22 cellular contexts compared by ENCODE assay signal in genomic region chr19:40356681-40357595, GRCh38. TPM values are rescaled to one million over a fixed set of nuclear protein-coding genes. Genes with fewer than 3 reads are reported as not detected.
DNase-seq lines count a peak whose midpoint lies in the region; ATAC-seq, FAIRE-seq and TF ChIP-seq lines count a peak whose summit lies in the region.
"Had no signal": no experiment of that assay in that cellular context is flagged by ENCODE, and none has a peak within 500 bp of the region (broad histone marks: within the 10 kb centered on the region; RNA-seq: fewer than 3 reads in every experiment).

No MANE protein-coding gene starts in this region.

- H3K9me3 Mint-ChIP-seq in activated CD8-positive, alpha-beta T cell treated with anti-CD3 and anti-CD28 coated beads for 36 hours = no peaks in the 10 kb centered on the region
- H3K9me3 Mint-ChIP-seq in type B pancreatic cell = no peaks in the 10 kb centered on the region
- H3K9me3 Mint-ChIP-seq: activated T-cell treated with anti-CD3 and anti-CD28 coated beads, Interleukin-2, amount 50 U/mL, for 4 hours had no signal

- peak overlapping the region; percentile 32 for H3K27ac Mint-ChIP-seq in activated CD8-positive, alpha-beta T cell treated with anti-CD3 and anti-CD28 coated beads for 36 hours
- no peak overlapping the region for H3K27ac Mint-ChIP-seq in type B pancreatic cell
- H3K27ac Mint-ChIP-seq: activated naive CD8-positive, alpha-beta T cell had no signal

- no peak for ATAC-seq in activated CD8-positive, alpha-beta T cell treated with anti-CD3 and anti-CD28 coated beads for 36 hours
- ATAC-seq: A549; activated T-cell treated with anti-CD3 and anti-CD28 coated beads, Interleukin-2, amount 50 U/mL, for 4 hours; left lung; PC-3 had no signal

- peak; percentile 31 for FAIRE-seq in GM12891 (lab: Jason Lieb, UNC)
- FAIRE-seq: TTC549 had no signal

- intact Hi-C loops in activated CD8-positive, alpha-beta T cell treated with anti-CD3 and anti-CD28 coated beads for 36 hours (cut with micrococcal nuclease) = no loop called here
- intact Hi-C loops in head of caudate nucleus (cut with DNase I) = no loop called here

- H3K27me3 Mint-ChIP-seq in activated CD8-positive, alpha-beta T cell treated with anti-CD3 and anti-CD28 coated beads for 36 hours = no peaks in the 10 kb centered on the region
- H3K27me3 Mint-ChIP-seq in type B pancreatic cell = no peaks in the 10 kb centered on the region
- H3K27me3 Mint-ChIP-seq: activated naive CD8-positive, alpha-beta T cell had no signal

- no peaks in the 10 kb centered on the region for H3K9me3 ChIP-seq in AG04450 (ENCODE audit: control insufficient read depth, insufficient read depth, low read length)
- H3K9me3 ChIP-seq: A549, left lung, sigmoid colon, vagina had no signal

- CTCF ChIA-PET in AG04450 (lab: Charles Lee) = interaction anchor here (1.9 kb wide), 1 partner anchor 52 kb away, joined by 6 read pairs; no protein-coding TSS in a partner anchor
- CTCF ChIA-PET in activated CD8-positive, alpha-beta T cell treated with anti-CD3 and anti-CD28 coated beads for 36 hours (lab: Charles Lee) = interaction anchor here (1.2 kb wide), 1 partner anchor 51 kb away, joined by 4 read pairs; no protein-coding TSS in a partner anchor

- TF ChIP-seq POLR2A in GM12891 (IDR thresholded peaks at IDR 0.05; ENCODE audit: low read depth, low read length) = no peak

- no peaks in the 10 kb centered on the region for H3K36me3 Mint-ChIP-seq in activated CD8-positive, alpha-beta T cell treated with anti-CD3 and anti-CD28 coated beads for 36 hours (ENCODE audit: low read depth)
- peaks cover 3% of the 10 kb centered on the region for H3K36me3 Mint-ChIP-seq in type B pancreatic cell
- H3K36me3 Mint-ChIP-seq: activated naive CD8-positive, alpha-beta T cell had no signal

- H3K4me3 ChIP-seq in AG04450 (ENCODE audit: low read depth, low read length) = no peak overlapping the region
- no peak overlapping the region for H3K4me3 ChIP-seq in foreskin fibroblast (ENCODE audit: low read depth in 1 of 2, low read length in 2 of 2)
- H3K4me3 ChIP-seq: A549, cardiac muscle cell, left lung, sigmoid colon, vagina had no signal

- H3K4me3 Mint-ChIP-seq in activated CD8-positive, alpha-beta T cell treated with anti-CD3 and anti-CD28 coated beads for 36 hours = no peak overlapping the region
- no peak overlapping the region for H3K4me3 Mint-ChIP-seq in type B pancreatic cell
- H3K4me3 Mint-ChIP-seq: activated naive CD8-positive, alpha-beta T cell; activated T-cell treated with anti-CD3 and anti-CD28 coated beads, Interleukin-2, amount 50 U/mL, for 4 hours had no signal

- H3K27ac ChIP-seq in AG04450 (ENCODE audit: low read depth, low read length) = peak overlapping the region; percentile 12
- H3K27ac ChIP-seq: A549, cardiac muscle cell, KMS-11, left lung, sigmoid colon, vagina had no signal

- no peaks in the 10 kb centered on the region for H3K27me3 ChIP-seq in AG04450 (ENCODE audit: control insufficient read depth, insufficient read depth, low read length)
- H3K27me3 ChIP-seq: cardiac muscle cell, left lung, sigmoid colon, vagina had no signal

- no peak for TF ChIP-seq CTCF in AG04450 (IDR thresholded peaks at IDR 0.05; ENCODE audit: low read depth, low read length)
- no peak for TF ChIP-seq CTCF in activated CD8-positive, alpha-beta T cell treated with anti-CD3 and anti-CD28 coated beads for 36 hours (IDR thresholded peaks at IDR 0.05)
- TF ChIP-seq CTCF in foreskin fibroblast (IDR thresholded peaks at IDR 0.05; ENCODE audit: low read depth, low read length) = no peak
- no peak for TF ChIP-seq CTCF in type B pancreatic cell (conservative IDR thresholded peaks at IDR 0.05)

- POLR2A ChIA-PET in AG04450 (lab: Yijun Ruan, JAX) = interaction anchor here (0.8 to 1.1 kb wide), 2 partner anchors 8 to 9 kb away, joined by 3 to 7 read pairs; partner anchors contain the start of genes C19orf47 and PLD3
- POLR2A ChIA-PET in activated CD8-positive, alpha-beta T cell treated with anti-CD3 and anti-CD28 coated beads for 36 hours (lab: Charles Lee) = interaction anchor here (1.4 kb wide), 1 partner anchor 24 kb away, joined by 3 read pairs; no protein-coding TSS in a partner anchor

- peaks cover 12% of the 10 kb centered on the region for H3K4me1 Mint-ChIP-seq in activated CD8-positive, alpha-beta T cell treated with anti-CD3 and anti-CD28 coated beads for 36 hours (ENCODE audit: low read depth)
- H3K4me1 Mint-ChIP-seq in type B pancreatic cell (ENCODE audit: unreplicated experiment) = peaks cover 18% of the 10 kb centered on the region

- no peak for DNase-seq in AG04450 (ENCODE audit: low read depth, low spot score)
- no peak for DNase-seq in GM12891 (ENCODE audit: insufficient read length, low spot score)
- no peak for DNase-seq in activated CD8-positive, alpha-beta T cell treated with anti-CD3 and anti-CD28 coated beads for 36 hours
- DNase-seq in foreskin fibroblast = peak; percentile 29 to 60
- DNase-seq in cerebellar nuclear complex (lab: John Stamatoyannopoulos, UW) = no peak
- DNase-seq in type B pancreatic cell (ENCODE audit: extremely low spot score, unreplicated experiment) = no peak
- DNase-seq in GF-D8 (lab: John Stamatoyannopoulos, UW) = no peak
- DNase-seq in head of caudate nucleus = no peak
- DNase-seq: activated T-cell treated with anti-CD3 and anti-CD28 coated beads, Interleukin-2, amount 50 U/mL, for 4 hours; NCI-H1105 treated with DMSO at 0.1 percent for 48 hours; NCI-H2171; PC-3; sigmoid colon had no signal

TF ChIP-seq in GM12891, 5 proteins besides CTCF, POLR2A, EP300 and RAD21:
- TF ChIP-seq PAX5 (IDR thresholded peaks at IDR 0.05; ENCODE audit: insufficient read depth, low read length, severe bottlenecking) (no peak), TAF1 (IDR thresholded peaks at IDR 0.05; ENCODE audit: low read depth, low read length) (no peak), SPI1 (IDR thresholded peaks at IDR 0.05; ENCODE audit: low read depth, low read length) (no peak), POLR2AphosphoS5 (IDR thresholded peaks at IDR 0.05; ENCODE audit: low read depth, low read length) (no peak), POU2F2 (IDR thresholded peaks at IDR 0.05; ENCODE audit: low read depth, low read length) (no peak)

RNA-seq across cellular contexts. Expression of gene PLD3, which starts 8.4 kb away (rescaled TPM):
- 395 and 559 TPM in 2 replicates for polyA plus RNA-seq in AG04450 (2011; rRNA removed)
- polyA minus RNA-seq in AG04450 (2011; rRNA and poly(A)+ RNA removed) = 161 and 225 TPM in 2 replicates
- polyA plus RNA-seq in GM12891 (2012; ENCODE audit: low read depth, missing spikeins) = 106 TPM
- total RNA-seq in activated CD8-positive, alpha-beta T cell treated with anti-CD3 and anti-CD28 coated beads for 36 hours = 10 to 100 TPM; 54.4 to 56.7 TPM
- total RNA-seq in type B pancreatic cell (ENCODE audit: low replicate concordance) = 234 and 244 TPM in 2 replicates

RNA-seq across cellular contexts. Expression of gene C19orf47, which starts 8.7 kb away (rescaled TPM):
- polyA plus RNA-seq in AG04450 (2011; rRNA removed) = 15.9 and 16.9 TPM in 2 replicates
- polyA minus RNA-seq in AG04450 (2011; rRNA and poly(A)+ RNA removed) = 30.8 and 34.1 TPM in 2 replicates
- polyA plus RNA-seq in GM12891 (2012; ENCODE audit: low read depth, missing spikeins) = 12.6 TPM
- total RNA-seq in activated CD8-positive, alpha-beta T cell treated with anti-CD3 and anti-CD28 coated beads for 36 hours = 10 to 100 TPM; 17.5 to 18.0 TPM
- total RNA-seq in type B pancreatic cell (ENCODE audit: low replicate concordance) = 15.3 and 18.6 TPM in 2 replicates

RNA-seq across cellular contexts. Expression of gene HIPK4, which starts 33.0 kb away (rescaled TPM):
- 0.09 and 0.11 TPM in 2 replicates for polyA plus RNA-seq in AG04450 (2011; rRNA removed)
- 0.09 and 0.13 TPM in 2 replicates for polyA minus RNA-seq in AG04450 (2011; rRNA and poly(A)+ RNA removed)
- polyA plus RNA-seq in GM12891 (2012; ENCODE audit: low read depth, missing spikeins) = 0.04 TPM
- total RNA-seq in activated CD8-positive, alpha-beta T cell treated with anti-CD3 and anti-CD28 coated beads for 36 hours = not detected
- total RNA-seq in type B pancreatic cell (ENCODE audit: low replicate concordance) = 0.12 TPM in 1 of 2 replicates, not detected in the other
- total RNA-seq: H4, mucosa of gallbladder, PC-3 had no signal

RNA-seq across cellular contexts. Expression of gene PRX, which starts 56.2 kb away (rescaled TPM):
- 1.8 and 1.9 TPM in 2 replicates for polyA plus RNA-seq in AG04450 (2011; rRNA removed)
- 1.3 and 1.4 TPM in 2 replicates for polyA minus RNA-seq in AG04450 (2011; rRNA and poly(A)+ RNA removed)
- 0.87 TPM for polyA plus RNA-seq in GM12891 (2012; ENCODE audit: low read depth, missing spikeins)
- total RNA-seq in activated CD8-positive, alpha-beta T cell treated with anti-CD3 and anti-CD28 coated beads for 36 hours = 1 to 10 TPM; 1.2 TPM
- total RNA-seq in type B pancreatic cell (ENCODE audit: low replicate concordance) = 1.2 and 11.7 TPM in 2 replicates

Comparison
In these comparisons a context has a peak if more than half of its experiments do, and no peak if none do; other contexts are left out.
1. DNase-seq: peak in foreskin fibroblast (2 of 2); none in AG04450 (single experiment), GM12891 (single experiment), activated CD8-positive, alpha-beta T cell treated with anti-CD3 and anti-CD28 coated beads for 36 hours (single experiment), cerebellar nuclear complex (0 of 2), type B pancreatic cell (single experiment), GF-D8 (single experiment) and head of caudate nucleus (0 of 42).